ENCODE assay signal across 17 cellular contexts in the genomic region with DNA sequence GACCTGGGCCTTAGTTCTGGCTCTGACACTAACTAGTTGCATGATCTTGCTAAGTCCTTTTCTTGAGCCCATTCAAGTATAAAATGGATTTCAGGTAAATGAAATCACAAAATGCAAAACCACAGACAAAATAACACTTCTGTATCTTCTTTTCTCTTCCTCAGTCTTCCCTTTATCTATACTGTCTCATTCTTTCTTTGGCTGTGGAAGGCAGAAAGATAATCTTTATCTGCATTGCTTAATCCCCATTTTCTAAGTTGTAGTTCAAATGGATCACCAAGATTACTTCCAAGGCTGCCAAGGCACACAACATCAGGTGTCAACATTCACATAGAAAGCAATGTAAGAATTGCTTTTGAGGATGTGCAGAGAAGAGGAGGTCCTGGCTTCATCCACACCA. TPM values are rescaled to one million over a fixed set of nuclear protein-coding genes. Genes with fewer than 3 reads are reported as not detected.
DNase-seq lines count a peak whose midpoint lies in the region; ATAC-seq lines count a peak whose summit lies in the region.
"Had no signal": no experiment of that assay in that cellular context is flagged by ENCODE, and none has a peak within 500 bp of the region (broad histone marks: within the 10 kb centered on the region; RNA-seq: fewer than 3 reads in every experiment).

No MANE protein-coding gene starts in this region.

- peaks cover 55% of the 10 kb centered on the region for H3K36me3 Mint-ChIP-seq in activated naive CD4-positive, alpha-beta T cell treated with anti-CD3 and anti-CD28 coated beads, Interleukin-2, amount 50 U/mL, for 24 hours
- peaks cover 81% of the 10 kb centered on the region for H3K36me3 Mint-ChIP-seq in T-cell
- H3K36me3 Mint-ChIP-seq in activated naive CD8-positive, alpha-beta T cell treated with anti-CD3 and anti-CD28 coated beads for 36 hours, result peaks cover 91% of the 10 kb centered on the region
- H3K36me3 Mint-ChIP-seq in naive thymus-derived CD8-positive, alpha-beta T cell, result peaks cover 29 to 89% (median 62%) of the 10 kb centered on the region in 3 donors

- ATAC-seq in T-cell (replicated peaks in 1 of 4) (no peak), GM19351 (IDR thresholded peaks at IDR 0.05; ENCODE audit: unreplicated experiment) (no peak)
- ATAC-seq in naive thymus-derived CD8-positive, alpha-beta T cell, result no peak
- ATAC-seq: Right ventricle myocardium inferior had no signal

- DNase-seq in activated naive CD4-positive, alpha-beta T cell treated with anti-CD3 and anti-CD28 coated beads, Interleukin-2, amount 50 U/mL, for 16 hours, result no peak
- DNase-seq in T-cell (no peak), anterior cingulate cortex (lab: John Stamatoyannopoulos, UW) (no peak)
- no peak for DNase-seq in activated naive CD8-positive, alpha-beta T cell treated with anti-CD3 and anti-CD28 coated beads for 36 hours
- no peak for DNase-seq in naive thymus-derived CD8-positive, alpha-beta T cell
- DNase-seq: BE2C, COR-L47, DMS153, H9, NCI-H187 treated with DMSO at 0.1 percent for 48 hours, NCI-H446, NCI-H748 treated with DMSO at 0.1 percent for 48 hours had no signal

- H3K27ac Mint-ChIP-seq in activated naive CD4-positive, alpha-beta T cell treated with anti-CD3 and anti-CD28 coated beads, Interleukin-2, amount 50 U/mL, for 24 hours, result peak overlapping the region; percentile 91
- H3K27ac Mint-ChIP-seq in T-cell, result peak overlapping the region; percentile 87 to 88
- H3K27ac Mint-ChIP-seq in activated naive CD8-positive, alpha-beta T cell treated with anti-CD3 and anti-CD28 coated beads for 36 hours, result peak overlapping the region; percentile 66
- peak overlapping the region in 8 of 10 donors; percentile 72 to 97 (median 80) for H3K27ac Mint-ChIP-seq in naive thymus-derived CD8-positive, alpha-beta T cell
- H3K27ac Mint-ChIP-seq: H9 had no signal

- H3K4me3 Mint-ChIP-seq in activated naive CD4-positive, alpha-beta T cell treated with anti-CD3 and anti-CD28 coated beads, Interleukin-2, amount 50 U/mL, for 24 hours, result no peak overlapping the region
- no peak overlapping the region for H3K4me3 Mint-ChIP-seq in T-cell
- no peak overlapping the region for H3K4me3 Mint-ChIP-seq in activated naive CD8-positive, alpha-beta T cell treated with anti-CD3 and anti-CD28 coated beads for 36 hours
- no peak overlapping the region for H3K4me3 Mint-ChIP-seq in naive thymus-derived CD8-positive, alpha-beta T cell
- H3K4me3 Mint-ChIP-seq: H9 had no signal

- H3K27me3 Mint-ChIP-seq in activated naive CD4-positive, alpha-beta T cell treated with anti-CD3 and anti-CD28 coated beads, Interleukin-2, amount 50 U/mL, for 24 hours, result no peaks in the 10 kb centered on the region
- H3K27me3 Mint-ChIP-seq in T-cell, result no peaks in the 10 kb centered on the region
- no peaks in the 10 kb centered on the region for H3K27me3 Mint-ChIP-seq in activated naive CD8-positive, alpha-beta T cell treated with anti-CD3 and anti-CD28 coated beads for 36 hours
- no peaks in the 10 kb centered on the region for H3K27me3 Mint-ChIP-seq in naive thymus-derived CD8-positive, alpha-beta T cell

- H3K4me1 Mint-ChIP-seq in activated naive CD4-positive, alpha-beta T cell treated with anti-CD3 and anti-CD28 coated beads, Interleukin-2, amount 50 U/mL, for 24 hours, result peaks cover 95% of the 10 kb centered on the region
- peaks cover 74 to 81% (median 76%) of the 10 kb centered on the region in 3 donors for H3K4me1 Mint-ChIP-seq in T-cell
- peaks cover 79% of the 10 kb centered on the region for H3K4me1 Mint-ChIP-seq in activated naive CD8-positive, alpha-beta T cell treated with anti-CD3 and anti-CD28 coated beads for 36 hours
- peaks cover 31 to 88% (median 81%) of the 10 kb centered on the region in 4 donors for H3K4me1 Mint-ChIP-seq in naive thymus-derived CD8-positive, alpha-beta T cell

- CTCF ChIA-PET in T-cell (lab: Charles Lee), result interaction anchor here in 1 of 2 donors (0.6 to 1.0 kb wide), 2 partner anchors 29 to 205 kb away, joined by 3 read pairs; no protein-coding TSS in a partner anchor

- POLR2A ChIA-PET in T-cell (lab: Charles Lee), result no interaction called here
- POLR2A ChIA-PET in naive thymus-derived CD8-positive, alpha-beta T cell (lab: Charles Lee), result no interaction called here

- peaks cover 5% of the 10 kb centered on the region for H3K9me3 Mint-ChIP-seq in activated naive CD4-positive, alpha-beta T cell treated with anti-CD3 and anti-CD28 coated beads, Interleukin-2, amount 50 U/mL, for 24 hours
- no peaks in the 10 kb centered on the region for H3K9me3 Mint-ChIP-seq in T-cell
- peaks cover 19% of the 10 kb centered on the region for H3K9me3 Mint-ChIP-seq in activated naive CD8-positive, alpha-beta T cell treated with anti-CD3 and anti-CD28 coated beads for 36 hours
- H3K9me3 Mint-ChIP-seq in naive thymus-derived CD8-positive, alpha-beta T cell, result no peaks in the 10 kb centered on the region

RNA-seq across cellular contexts. Expression of gene TESPA1, which starts 30.3 kb away (rescaled TPM):
- 100 to 1,000 TPM; 141 to 215 (median 170) TPM for total RNA-seq in T-cell
- 10 to 100 TPM; 92.6 to 95.9 TPM for total RNA-seq in activated naive CD8-positive, alpha-beta T cell treated with anti-CD3 and anti-CD28 coated beads for 36 hours
- total RNA-seq in naive thymus-derived CD8-positive, alpha-beta T cell, result 100 to 1,000 TPM; 247 to 253 TPM
- polyA plus RNA-seq in naive thymus-derived CD8-positive, alpha-beta T cell, result 100 to 1,000 TPM in 2 of 3 donors, 10 to 100 TPM in 1; 83.1 to 245 (median 180) TPM
- total RNA-seq: H9, LHCN-M2 had no signal
- polyA plus RNA-seq: AG04450 had no signal
